ENCODE assay signal across 1 cellular context in genomic region chr2:238868616-238869292, GRCh38.
TF ChIP-seq lines count a peak whose summit lies in the region.

No MANE protein-coding gene starts in this region.

TF ChIP-seq in SK-N-SH, 30 proteins besides CTCF, POLR2A, EP300 and RAD21 (continued from another document):
- TF ChIP-seq REST (IDR thresholded peaks at IDR 0.05; ENCODE audit: low read depth, low read length): no peak
- TF ChIP-seq TCF12 (IDR thresholded peaks at IDR 0.05): no peak
- TF ChIP-seq RCOR1 (IDR thresholded peaks at IDR 0.05; ENCODE audit: low read length): no peak
- no peak for TF ChIP-seq FOSL2 (IDR thresholded peaks at IDR 0.05; ENCODE audit: borderline replicate concordance, low read depth)
- TF ChIP-seq JUND (IDR thresholded peaks at IDR 0.05): no peak
- no peak for TF ChIP-seq FOXJ3 (CRISPR knock-in tag; IDR thresholded peaks at IDR 0.05)
- no peak for TF ChIP-seq TEAD4 (IDR thresholded peaks at IDR 0.05; ENCODE audit: borderline replicate concordance, insufficient read depth)
- TF ChIP-seq SIN3A (IDR thresholded peaks at IDR 0.05; ENCODE audit: borderline replicate concordance, low read depth, low read length): no peak
- no peak for TF ChIP-seq GABPA (IDR thresholded peaks at IDR 0.05; ENCODE audit: low read depth)
- TF ChIP-seq CHD2 (IDR thresholded peaks at IDR 0.05; ENCODE audit: low read length, partially characterized antibody): no peak
- no peak for TF ChIP-seq USF2 (IDR thresholded peaks at IDR 0.05; ENCODE audit: borderline replicate concordance, low read depth, low read length)
- TF ChIP-seq PBX3 (IDR thresholded peaks at IDR 0.05): no peak
- no peak for TF ChIP-seq YY1 (IDR thresholded peaks at IDR 0.05; ENCODE audit: low read depth)
- no peak for TF ChIP-seq MXI1 (IDR thresholded peaks at IDR 0.05; ENCODE audit: low read depth, low read length)
- TF ChIP-seq ZBTB33 (IDR thresholded peaks at IDR 0.05; ENCODE audit: borderline replicate concordance, low read depth): no peak
- no peak for TF ChIP-seq FOXM1 (IDR thresholded peaks at IDR 0.05; ENCODE audit: low read depth)
